In genomic region chr1:45686081-45687013, GRCh38 we compare ENCODE assay signal across 8 cellular contexts. TPM values are rescaled to one million over a fixed set of nuclear protein-coding genes. Genes with fewer than 3 reads are reported as not detected.
DNase-seq lines count a peak whose midpoint lies in the region; FAIRE-seq and TF ChIP-seq lines count a peak whose summit lies in the region.

A gene with protein sequence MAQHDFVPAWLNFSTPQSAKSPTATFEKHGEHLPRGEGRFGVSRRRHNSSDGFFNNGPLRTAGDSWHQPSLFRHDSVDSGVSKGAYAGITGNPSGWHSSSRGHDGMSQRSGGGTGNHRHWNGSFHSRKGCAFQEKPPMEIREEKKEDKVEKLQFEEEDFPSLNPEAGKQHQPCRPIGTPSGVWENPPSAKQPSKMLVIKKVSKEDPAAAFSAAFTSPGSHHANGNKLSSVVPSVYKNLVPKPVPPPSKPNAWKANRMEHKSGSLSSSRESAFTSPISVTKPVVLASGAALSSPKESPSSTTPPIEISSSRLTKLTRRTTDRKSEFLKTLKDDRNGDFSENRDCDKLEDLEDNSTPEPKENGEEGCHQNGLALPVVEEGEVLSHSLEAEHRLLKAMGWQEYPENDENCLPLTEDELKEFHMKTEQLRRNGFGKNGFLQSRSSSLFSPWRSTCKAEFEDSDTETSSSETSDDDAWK (minus strand): TSS chr1:45686533. CDS start chr1:45659087, 27,446 bp downstream.

- peak; percentile 46 for TF ChIP-seq POLR2A in H54 (IDR thresholded peaks at IDR 0.05; ENCODE audit: low read depth, low read length)

- peak within 1 kb of the TSS; percentile 97 for H3K4me3 Mint-ChIP-seq in neural crest cell

- no peaks in the 10 kb centered on the region for H3K9me3 Mint-ChIP-seq in neural crest cell

- peak; percentile 82 for FAIRE-seq in H54 (lab: Jason Lieb, UNC)

- peak; percentile 84 for DNase-seq in H54 (ENCODE audit: insufficient read length, low spot score)
- peak; percentile 95 for DNase-seq in M059J (ENCODE audit: low read depth)
- DNase-seq in SHP77 (lab: John Stamatoyannopoulos, UW): peak; percentile 87 to 88
- peak; percentile 99 for DNase-seq in activated effector memory CD4-positive, alpha-beta T cell treated with anti-CD3 and anti-CD28 coated beads, Interleukin-2, amount 50 U/mL, for 16 hours
- peak; percentile 99 for DNase-seq in fibroblast of the conjunctiva (ENCODE audit: low read depth)
- DNase-seq in neural crest cell (ENCODE audit: low read depth, low spot score): peak; percentile 97

- peak within 1 kb of the TSS; percentile 97 for H3K27ac Mint-ChIP-seq in neural crest cell (ENCODE audit: unreplicated experiment)

- peak within 1 kb of the TSS; percentile 92 to 100 for H3K4me3 ChIP-seq in stomach smooth muscle (ENCODE audit: low read length in 2 of 2)

- H3K9ac ChIP-seq in ES-I3 (ENCODE audit: low read depth, low read length) (peak within 1 kb of the TSS; percentile 98), stomach smooth muscle (ENCODE audit: low read length in 2 of 2) (peak within 1 kb of the TSS; percentile 95 to 98)

- H3K9me3 ChIP-seq in ES-I3 (ENCODE audit: control insufficient read depth, insufficient read depth, low read length) (no peaks in the 10 kb centered on the region), stomach smooth muscle (ENCODE audit: control insufficient read depth in 2 of 2, low read length in 2 of 2) (no peaks in the 10 kb centered on the region)

- peaks cover 18% of the 10 kb centered on the region for H3K4me1 ChIP-seq in ES-I3 (ENCODE audit: insufficient read depth, low read length)
- H3K4me1 ChIP-seq in stomach smooth muscle (ENCODE audit: control insufficient read depth, insufficient read depth, low read length): peaks cover 22% of the 10 kb centered on the region

- no peaks in the 10 kb centered on the region for H3K27me3 Mint-ChIP-seq in neural crest cell (ENCODE audit: low read depth)

- H3K4me1 Mint-ChIP-seq in neural crest cell: peaks cover 53% of the 10 kb centered on the region

- H3K36me3 ChIP-seq in ES-I3 (ENCODE audit: insufficient read depth, low read length) (no peaks in the 10 kb centered on the region), stomach smooth muscle (ENCODE audit: control insufficient read depth in 2 of 2, insufficient read depth in 2 of 2, low read length in 2 of 2) (peaks cover 0 to 5% of the 10 kb centered on the region in 2 donors)

- no peaks in the 10 kb centered on the region for H3K27me3 ChIP-seq in stomach smooth muscle (ENCODE audit: control insufficient read depth in 1 of 2, insufficient read depth in 2 of 2, low read length in 2 of 2)

- peak; percentile 36 for TF ChIP-seq CTCF in neural crest cell (conservative IDR thresholded peaks at IDR 0.05)

- no peaks in the 10 kb centered on the region for H3K36me3 Mint-ChIP-seq in neural crest cell (ENCODE audit: low read depth)

- H3K27ac ChIP-seq in stomach smooth muscle (ENCODE audit: low read length): peak within 1 kb of the TSS; percentile 100

RNA-seq across cellular contexts. Expression of the gene that starts here (rescaled TPM):
- total RNA-seq in M059J (2014; rRNA removed; shearing (Covaris generic)): 140 and 145 TPM in 2 replicates
- 73.6 and 74.9 TPM in 2 replicates for total RNA-seq in neural crest cell

Comparison
In these comparisons a context has a peak if more than half of its experiments do, and no peak if none do; other contexts are left out.
1. Peak in every context shown above with its lines: DNase-seq, H3K4me3 ChIP-seq and H3K27ac ChIP-seq.